ENCODE assay signal across 1 cellular context in genomic region chr2:217102941-217103340, GRCh38.
TF ChIP-seq lines count a peak whose summit lies in the region.

No MANE protein-coding gene starts in this region.

TF ChIP-seq in HepG2, 621 proteins besides CTCF, POLR2A, EP300 and RAD21:
- TF ChIP-seq, protein P1, sequence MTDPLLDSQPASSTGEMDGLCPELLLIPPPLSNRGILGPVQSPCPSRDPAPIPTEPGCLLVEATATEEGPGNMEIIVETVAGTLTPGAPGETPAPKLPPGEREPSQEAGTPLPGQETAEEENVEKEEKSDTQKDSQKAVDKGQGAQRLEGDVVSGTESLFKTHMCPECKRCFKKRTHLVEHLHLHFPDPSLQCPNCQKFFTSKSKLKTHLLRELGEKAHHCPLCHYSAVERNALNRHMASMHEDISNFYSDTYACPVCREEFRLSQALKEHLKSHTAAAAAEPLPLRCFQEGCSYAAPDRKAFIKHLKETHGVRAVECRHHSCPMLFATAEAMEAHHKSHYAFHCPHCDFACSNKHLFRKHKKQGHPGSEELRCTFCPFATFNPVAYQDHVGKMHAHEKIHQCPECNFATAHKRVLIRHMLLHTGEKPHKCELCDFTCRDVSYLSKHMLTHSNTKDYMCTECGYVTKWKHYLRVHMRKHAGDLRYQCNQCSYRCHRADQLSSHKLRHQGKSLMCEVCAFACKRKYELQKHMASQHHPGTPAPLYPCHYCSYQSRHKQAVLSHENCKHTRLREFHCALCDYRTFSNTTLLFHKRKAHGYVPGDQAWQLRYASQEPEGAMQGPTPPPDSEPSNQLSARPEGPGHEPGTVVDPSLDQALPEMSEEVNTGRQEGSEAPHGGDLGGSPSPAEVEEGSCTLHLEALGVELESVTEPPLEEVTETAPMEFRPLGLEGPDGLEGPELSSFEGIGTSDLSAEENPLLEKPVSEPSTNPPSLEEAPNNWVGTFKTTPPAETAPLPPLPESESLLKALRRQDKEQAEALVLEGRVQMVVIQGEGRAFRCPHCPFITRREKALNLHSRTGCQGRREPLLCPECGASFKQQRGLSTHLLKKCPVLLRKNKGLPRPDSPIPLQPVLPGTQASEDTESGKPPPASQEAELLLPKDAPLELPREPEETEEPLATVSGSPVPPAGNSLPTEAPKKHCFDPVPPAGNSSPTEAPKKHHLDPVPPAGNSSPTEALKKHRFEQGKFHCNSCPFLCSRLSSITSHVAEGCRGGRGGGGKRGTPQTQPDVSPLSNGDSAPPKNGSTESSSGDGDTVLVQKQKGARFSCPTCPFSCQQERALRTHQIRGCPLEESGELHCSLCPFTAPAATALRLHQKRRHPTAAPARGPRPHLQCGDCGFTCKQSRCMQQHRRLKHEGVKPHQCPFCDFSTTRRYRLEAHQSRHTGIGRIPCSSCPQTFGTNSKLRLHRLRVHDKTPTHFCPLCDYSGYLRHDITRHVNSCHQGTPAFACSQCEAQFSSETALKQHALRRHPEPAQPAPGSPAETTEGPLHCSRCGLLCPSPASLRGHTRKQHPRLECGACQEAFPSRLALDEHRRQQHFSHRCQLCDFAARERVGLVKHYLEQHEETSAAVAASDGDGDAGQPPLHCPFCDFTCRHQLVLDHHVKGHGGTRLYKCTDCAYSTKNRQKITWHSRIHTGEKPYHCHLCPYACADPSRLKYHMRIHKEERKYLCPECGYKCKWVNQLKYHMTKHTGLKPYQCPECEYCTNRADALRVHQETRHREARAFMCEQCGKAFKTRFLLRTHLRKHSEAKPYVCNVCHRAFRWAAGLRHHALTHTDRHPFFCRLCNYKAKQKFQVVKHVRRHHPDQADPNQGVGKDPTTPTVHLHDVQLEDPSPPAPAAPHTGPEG (CRISPR knock-in tag; IDR thresholded peaks at IDR 0.05): no peak
- TF ChIP-seq TP53 (CRISPR knock-in tag; conservative IDR thresholded peaks at IDR 0.05): no peak
- TF ChIP-seq REXO4 (CRISPR knock-in tag; IDR thresholded peaks at IDR 0.05; ENCODE audit: borderline replicate concordance): no peak
- no peak for TF ChIP-seq RELA (CRISPR knock-in tag; IDR thresholded peaks at IDR 0.05)
- TF ChIP-seq, protein P2, sequence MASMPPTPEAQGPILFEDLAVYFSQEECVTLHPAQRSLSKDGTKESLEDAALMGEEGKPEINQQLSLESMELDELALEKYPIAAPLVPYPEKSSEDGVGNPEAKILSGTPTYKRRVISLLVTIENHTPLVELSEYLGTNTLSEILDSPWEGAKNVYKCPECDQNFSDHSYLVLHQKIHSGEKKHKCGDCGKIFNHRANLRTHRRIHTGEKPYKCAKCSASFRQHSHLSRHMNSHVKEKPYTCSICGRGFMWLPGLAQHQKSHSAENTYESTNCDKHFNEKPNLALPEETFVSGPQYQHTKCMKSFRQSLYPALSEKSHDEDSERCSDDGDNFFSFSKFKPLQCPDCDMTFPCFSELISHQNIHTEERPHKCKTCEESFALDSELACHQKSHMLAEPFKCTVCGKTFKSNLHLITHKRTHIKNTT (CRISPR knock-in tag; IDR thresholded peaks at IDR 0.05): no peak
- TF ChIP-seq ZNF263 (CRISPR knock-in tag; IDR thresholded peaks at IDR 0.05): no peak
- TF ChIP-seq ZNF883 (CRISPR knock-in tag; IDR thresholded peaks at IDR 0.05; ENCODE audit: not compliant biosample characterization): no peak
- no peak for TF ChIP-seq SOX5 (CRISPR knock-in tag; IDR thresholded peaks at IDR 0.05; ENCODE audit: borderline replicate concordance)
- TF ChIP-seq GATA4 (IDR thresholded peaks at IDR 0.05; ENCODE audit: borderline replicate concordance, low read depth): no peak
- TF ChIP-seq SIN3A (IDR thresholded peaks at IDR 0.05; ENCODE audit: borderline replicate concordance, low read depth, low read length): no peak
- TF ChIP-seq DRAP1 (CRISPR knock-in tag; IDR thresholded peaks at IDR 0.05): no peak
- no peak for TF ChIP-seq ZNF451 (CRISPR knock-in tag; IDR thresholded peaks at IDR 0.05)
- no peak for TF ChIP-seq IKZF5 (CRISPR knock-in tag; IDR thresholded peaks at IDR 0.05)
- TF ChIP-seq MEIS2 (CRISPR knock-in tag; IDR thresholded peaks at IDR 0.05): no peak
